ENCODE assay signal across 22 cellular contexts in genomic region chr10:117627561-117627960, GRCh38.
DNase-seq lines count a peak whose midpoint lies in the region; ATAC-seq and TF ChIP-seq lines count a peak whose summit lies in the region.
"Had no signal": no experiment of that assay in that cellular context is flagged by ENCODE, and none has a peak within 500 bp of the region (broad histone marks: within the 10 kb centered on the region; RNA-seq: fewer than 3 reads in every experiment).

No MANE protein-coding gene starts in this region.

- H3K27me3 Mint-ChIP-seq in naive thymus-derived CD4-positive, alpha-beta T cell, result peaks cover under 1 to 6% (median 2%) of the 10 kb centered on the region in 5 donors

- no peak for ATAC-seq in naive thymus-derived CD4-positive, alpha-beta T cell
- no peak for ATAC-seq in HG03196 (IDR thresholded peaks at IDR 0.05; ENCODE audit: unreplicated experiment)
- ATAC-seq: Panc1 had no signal

- no peak overlapping the region for H3K27ac ChIP-seq in naive thymus-derived CD4-positive, alpha-beta T cell (ENCODE audit: low read depth, low read length)
- H3K27ac ChIP-seq in uterus, result no peak overlapping the region
- H3K27ac ChIP-seq: GM23248 had no signal

- DNase-seq in activated CD8-positive, alpha-beta memory T cell treated with anti-CD3 and anti-CD28 coated beads for 24 hours, result peak; percentile 17
- no peak for DNase-seq in activated CD8-positive, alpha-beta memory T cell treated with anti-CD3 and anti-CD28 coated beads, Interleukin-2, amount 50 U/mL, for 4 hours
- DNase-seq in NCI-H2171 treated with DMSO at 0.1 percent for 48 hours (lab: John Stamatoyannopoulos, UW), result peak; percentile 97
- DNase-seq in ecto neural progenitor cell (ENCODE audit: low spot score), result peak; percentile 19
- no peak for DNase-seq in NCI-H526 (lab: John Stamatoyannopoulos, UW)
- DNase-seq in naive thymus-derived CD4-positive, alpha-beta T cell, result no peak
- no peak for DNase-seq in uterus
- DNase-seq: 8988T, ACHN, BE2C, Calu3, GM23248, H7, NCI-H1048, NCI-H187, NCI-H2081 treated with DMSO at 0.1 percent for 48 hours, NCI-H510A, SHP77 treated with DMSO at 0.1 percent for 48 hours had no signal

- POLR2A ChIA-PET in naive thymus-derived CD4-positive, alpha-beta T cell (lab: Charles Lee), result no interaction called here

- no peak for TF ChIP-seq CTCF in uterus (IDR thresholded peaks at IDR 0.05)

- TF ChIP-seq POLR2A in uterus (IDR thresholded peaks at IDR 0.05), result no peak

- intact Hi-C loops in naive thymus-derived CD4-positive, alpha-beta T cell (cut with micrococcal nuclease), result no loop called here
- intact Hi-C loops in uterus (cut with DNase I; ENCODE audit: low total_unique reads), result no loop called here

- H3K9me3 ChIP-seq in naive thymus-derived CD4-positive, alpha-beta T cell (ENCODE audit: control insufficient read depth in 2 of 3, low read length in 3 of 3), result no peaks in the 10 kb centered on the region
- H3K9me3 ChIP-seq in uterus, result no peaks in the 10 kb centered on the region
- H3K9me3 ChIP-seq: BE2C had no signal

- CTCF ChIA-PET in naive thymus-derived CD4-positive, alpha-beta T cell (lab: Charles Lee), result no interaction called here

- H3K36me3 Mint-ChIP-seq in naive thymus-derived CD4-positive, alpha-beta T cell, result no peaks in the 10 kb centered on the region
- H3K36me3 Mint-ChIP-seq: CD14-positive monocyte, IgD-negative memory B cell had no signal

- no peak overlapping the region for H3K27ac Mint-ChIP-seq in naive thymus-derived CD4-positive, alpha-beta T cell
- H3K27ac Mint-ChIP-seq: IgD-negative memory B cell had no signal

- no peaks in the 10 kb centered on the region for H3K4me1 ChIP-seq in naive thymus-derived CD4-positive, alpha-beta T cell (ENCODE audit: control insufficient read depth in 2 of 2, insufficient read depth in 2 of 2, low read length in 2 of 2)
- H3K4me1 ChIP-seq in uterus, result no peaks in the 10 kb centered on the region
- H3K4me1 ChIP-seq: BE2C had no signal

- H3K4me3 ChIP-seq in naive thymus-derived CD4-positive, alpha-beta T cell (ENCODE audit: low read length), result no peak overlapping the region
- no peak overlapping the region for H3K4me3 ChIP-seq in uterus
- H3K4me3 ChIP-seq: GM23248 had no signal

- H3K4me3 Mint-ChIP-seq in naive thymus-derived CD4-positive, alpha-beta T cell, result no peak overlapping the region
- H3K4me3 Mint-ChIP-seq: CD14-positive monocyte, IgD-negative memory B cell had no signal

- no peaks in the 10 kb centered on the region for H3K36me3 ChIP-seq in naive thymus-derived CD4-positive, alpha-beta T cell (ENCODE audit: control insufficient read depth in 2 of 3, insufficient read depth in 3 of 3, low read length in 3 of 3)
- no peaks in the 10 kb centered on the region for H3K36me3 ChIP-seq in uterus
- H3K36me3 ChIP-seq: BE2C had no signal

- H3K27me3 ChIP-seq in naive thymus-derived CD4-positive, alpha-beta T cell (ENCODE audit: control insufficient read depth in 2 of 2, insufficient read depth in 2 of 2, low read length in 2 of 2), result no peaks in the 10 kb centered on the region
- no peaks in the 10 kb centered on the region for H3K27me3 ChIP-seq in uterus
- H3K27me3 ChIP-seq: BE2C had no signal

- peaks cover 0 to 2% (median 0%) of the 10 kb centered on the region in 11 donors for H3K9me3 Mint-ChIP-seq in naive thymus-derived CD4-positive, alpha-beta T cell
- H3K9me3 Mint-ChIP-seq: IgD-negative memory B cell had no signal

- H3K4me1 Mint-ChIP-seq in naive thymus-derived CD4-positive, alpha-beta T cell, result no peaks in the 10 kb centered on the region
- H3K4me1 Mint-ChIP-seq: CD14-positive monocyte, IgD-negative memory B cell had no signal

Comparison
In these comparisons a context has a peak if more than half of its experiments do, and no peak if none do; other contexts are left out.
1. DNase-seq: peak in activated CD8-positive, alpha-beta memory T cell treated with anti-CD3 and anti-CD28 coated beads for 24 hours (single experiment), NCI-H2171 treated with DMSO at 0.1 percent for 48 hours (single experiment) and ecto neural progenitor cell (single experiment); none in activated CD8-positive, alpha-beta memory T cell treated with anti-CD3 and anti-CD28 coated beads, Interleukin-2, amount 50 U/mL, for 4 hours (single experiment), NCI-H526 (0 of 2), naive thymus-derived CD4-positive, alpha-beta T cell (0 of 9) and uterus (0 of 2).